Comparison of ENCODE assay signal across 1 cellular context in the genomic region with DNA sequence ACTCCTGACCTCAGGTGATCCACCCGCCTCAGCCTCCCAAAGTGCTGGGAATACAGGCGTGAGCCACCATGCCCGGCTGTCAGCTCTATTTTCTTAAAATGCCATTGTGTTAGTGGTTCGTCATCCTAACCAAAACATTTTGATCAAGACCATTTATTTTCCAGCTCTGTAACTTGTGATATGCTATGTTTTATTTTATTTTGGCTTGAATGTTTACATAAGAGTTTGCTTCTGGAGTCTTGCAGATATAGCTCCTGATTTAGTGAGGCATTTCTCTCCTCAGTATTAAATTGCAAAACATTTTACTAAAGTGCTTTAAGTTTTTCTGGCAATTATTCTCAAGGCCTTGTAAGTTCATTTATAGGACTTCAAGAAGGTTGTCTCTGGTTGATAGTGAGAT.
TF ChIP-seq lines count a peak whose summit lies in the region.

No MANE protein-coding gene starts in this region.

TF ChIP-seq in GM23338, 12 proteins besides CTCF, POLR2A, EP300 and RAD21 (continued from another document):
- TF ChIP-seq, protein P1, sequence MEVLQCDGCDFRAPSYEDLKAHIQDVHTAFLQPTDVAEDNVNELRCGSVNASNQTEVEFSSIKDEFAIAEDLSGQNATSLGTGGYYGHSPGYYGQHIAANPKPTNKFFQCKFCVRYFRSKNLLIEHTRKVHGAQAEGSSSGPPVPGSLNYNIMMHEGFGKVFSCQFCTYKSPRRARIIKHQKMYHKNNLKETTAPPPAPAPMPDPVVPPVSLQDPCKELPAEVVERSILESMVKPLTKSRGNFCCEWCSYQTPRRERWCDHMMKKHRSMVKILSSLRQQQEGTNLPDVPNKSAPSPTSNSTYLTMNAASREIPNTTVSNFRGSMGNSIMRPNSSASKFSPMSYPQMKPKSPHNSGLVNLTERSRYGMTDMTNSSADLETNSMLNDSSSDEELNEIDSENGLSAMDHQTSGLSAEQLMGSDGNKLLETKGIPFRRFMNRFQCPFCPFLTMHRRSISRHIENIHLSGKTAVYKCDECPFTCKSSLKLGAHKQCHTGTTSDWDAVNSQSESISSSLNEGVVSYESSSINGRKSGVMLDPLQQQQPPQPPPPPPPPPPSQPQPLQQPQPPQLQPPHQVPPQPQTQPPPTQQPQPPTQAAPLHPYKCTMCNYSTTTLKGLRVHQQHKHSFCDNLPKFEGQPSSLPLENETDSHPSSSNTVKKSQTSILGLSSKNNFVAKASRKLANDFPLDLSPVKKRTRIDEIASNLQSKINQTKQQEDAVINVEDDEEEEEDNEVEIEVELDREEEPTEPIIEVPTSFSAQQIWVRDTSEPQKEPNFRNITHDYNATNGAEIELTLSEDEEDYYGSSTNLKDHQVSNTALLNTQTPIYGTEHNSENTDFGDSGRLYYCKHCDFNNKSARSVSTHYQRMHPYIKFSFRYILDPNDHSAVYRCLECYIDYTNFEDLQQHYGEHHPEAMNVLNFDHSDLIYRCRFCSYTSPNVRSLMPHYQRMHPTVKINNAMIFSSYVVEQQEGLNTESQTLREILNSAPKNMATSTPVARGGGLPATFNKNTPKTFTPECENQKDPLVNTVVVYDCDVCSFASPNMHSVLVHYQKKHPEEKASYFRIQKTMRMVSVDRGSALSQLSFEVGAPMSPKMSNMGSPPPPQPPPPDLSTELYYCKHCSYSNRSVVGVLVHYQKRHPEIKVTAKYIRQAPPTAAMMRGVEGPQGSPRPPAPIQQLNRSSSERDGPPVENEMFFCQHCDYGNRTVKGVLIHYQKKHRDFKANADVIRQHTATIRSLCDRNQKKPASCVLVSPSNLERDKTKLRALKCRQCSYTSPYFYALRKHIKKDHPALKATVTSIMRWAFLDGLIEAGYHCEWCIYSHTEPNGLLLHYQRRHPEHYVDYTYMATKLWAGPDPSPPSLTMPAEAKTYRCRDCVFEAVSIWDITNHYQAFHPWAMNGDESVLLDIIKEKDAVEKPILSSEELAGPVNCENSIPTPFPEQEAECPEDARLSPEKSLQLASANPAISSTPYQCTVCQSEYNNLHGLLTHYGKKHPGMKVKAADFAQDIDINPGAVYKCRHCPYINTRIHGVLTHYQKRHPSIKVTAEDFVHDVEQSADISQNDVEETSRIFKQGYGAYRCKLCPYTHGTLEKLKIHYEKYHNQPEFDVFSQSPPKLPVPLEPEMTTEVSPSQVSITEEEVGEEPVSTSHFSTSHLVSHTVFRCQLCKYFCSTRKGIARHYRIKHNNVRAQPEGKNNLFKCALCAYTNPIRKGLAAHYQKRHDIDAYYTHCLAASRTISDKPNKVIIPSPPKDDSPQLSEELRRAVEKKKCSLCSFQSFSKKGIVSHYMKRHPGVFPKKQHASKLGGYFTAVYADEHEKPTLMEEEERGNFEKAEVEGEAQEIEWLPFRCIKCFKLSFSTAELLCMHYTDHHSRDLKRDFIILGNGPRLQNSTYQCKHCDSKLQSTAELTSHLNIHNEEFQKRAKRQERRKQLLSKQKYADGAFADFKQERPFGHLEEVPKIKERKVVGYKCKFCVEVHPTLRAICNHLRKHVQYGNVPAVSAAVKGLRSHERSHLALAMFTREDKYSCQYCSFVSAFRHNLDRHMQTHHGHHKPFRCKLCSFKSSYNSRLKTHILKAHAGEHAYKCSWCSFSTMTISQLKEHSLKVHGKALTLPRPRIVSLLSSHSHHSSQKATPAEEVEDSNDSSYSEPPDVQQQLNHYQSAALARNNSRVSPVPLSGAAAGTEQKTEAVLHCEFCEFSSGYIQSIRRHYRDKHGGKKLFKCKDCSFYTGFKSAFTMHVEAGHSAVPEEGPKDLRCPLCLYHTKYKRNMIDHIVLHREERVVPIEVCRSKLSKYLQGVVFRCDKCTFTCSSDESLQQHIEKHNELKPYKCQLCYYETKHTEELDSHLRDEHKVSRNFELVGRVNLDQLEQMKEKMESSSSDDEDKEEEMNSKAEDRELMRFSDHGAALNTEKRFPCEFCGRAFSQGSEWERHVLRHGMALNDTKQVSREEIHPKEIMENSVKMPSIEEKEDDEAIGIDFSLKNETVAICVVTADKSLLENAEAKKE (CRISPR knock-in tag; IDR thresholded peaks at IDR 0.05) = no peak
- TF ChIP-seq ZNF331 (CRISPR knock-in tag; IDR thresholded peaks at IDR 0.05; ENCODE audit: low read depth) = no peak
- TF ChIP-seq JUNB (IDR thresholded peaks at IDR 0.05; ENCODE audit: unreplicated experiment) = no peak
- TF ChIP-seq, protein P2, sequence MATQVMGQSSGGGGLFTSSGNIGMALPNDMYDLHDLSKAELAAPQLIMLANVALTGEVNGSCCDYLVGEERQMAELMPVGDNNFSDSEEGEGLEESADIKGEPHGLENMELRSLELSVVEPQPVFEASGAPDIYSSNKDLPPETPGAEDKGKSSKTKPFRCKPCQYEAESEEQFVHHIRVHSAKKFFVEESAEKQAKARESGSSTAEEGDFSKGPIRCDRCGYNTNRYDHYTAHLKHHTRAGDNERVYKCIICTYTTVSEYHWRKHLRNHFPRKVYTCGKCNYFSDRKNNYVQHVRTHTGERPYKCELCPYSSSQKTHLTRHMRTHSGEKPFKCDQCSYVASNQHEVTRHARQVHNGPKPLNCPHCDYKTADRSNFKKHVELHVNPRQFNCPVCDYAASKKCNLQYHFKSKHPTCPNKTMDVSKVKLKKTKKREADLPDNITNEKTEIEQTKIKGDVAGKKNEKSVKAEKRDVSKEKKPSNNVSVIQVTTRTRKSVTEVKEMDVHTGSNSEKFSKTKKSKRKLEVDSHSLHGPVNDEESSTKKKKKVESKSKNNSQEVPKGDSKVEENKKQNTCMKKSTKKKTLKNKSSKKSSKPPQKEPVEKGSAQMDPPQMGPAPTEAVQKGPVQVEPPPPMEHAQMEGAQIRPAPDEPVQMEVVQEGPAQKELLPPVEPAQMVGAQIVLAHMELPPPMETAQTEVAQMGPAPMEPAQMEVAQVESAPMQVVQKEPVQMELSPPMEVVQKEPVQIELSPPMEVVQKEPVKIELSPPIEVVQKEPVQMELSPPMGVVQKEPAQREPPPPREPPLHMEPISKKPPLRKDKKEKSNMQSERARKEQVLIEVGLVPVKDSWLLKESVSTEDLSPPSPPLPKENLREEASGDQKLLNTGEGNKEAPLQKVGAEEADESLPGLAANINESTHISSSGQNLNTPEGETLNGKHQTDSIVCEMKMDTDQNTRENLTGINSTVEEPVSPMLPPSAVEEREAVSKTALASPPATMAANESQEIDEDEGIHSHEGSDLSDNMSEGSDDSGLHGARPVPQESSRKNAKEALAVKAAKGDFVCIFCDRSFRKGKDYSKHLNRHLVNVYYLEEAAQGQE (IDR thresholded peaks at IDR 0.05; ENCODE audit: unreplicated experiment) = no peak
- no peak for TF ChIP-seq EZH2phosphoT487 (IDR thresholded peaks at IDR 0.05; ENCODE audit: unreplicated experiment)
- no peak for TF ChIP-seq CREB1 (CRISPR knock-in tag; IDR thresholded peaks at IDR 0.05; ENCODE audit: low read depth)
- no peak for TF ChIP-seq POLR2AphosphoS5 (IDR thresholded peaks at IDR 0.05; ENCODE audit: low read depth)
